ENCODE assay signal across 10 cellular contexts in genomic region chr4:16893141-16893571, GRCh38. TPM values are rescaled to one million over a fixed set of nuclear protein-coding genes. Genes with fewer than 3 reads are reported as not detected.
DNase-seq lines count a peak whose midpoint lies in the region; ATAC-seq lines count a peak whose summit lies in the region.
"Had no signal": no experiment of that assay in that cellular context is flagged by ENCODE, and none has a peak within 500 bp of the region (broad histone marks: within the 10 kb centered on the region; RNA-seq: fewer than 3 reads in every experiment).

No MANE protein-coding gene starts in this region.

- H3K4me2 ChIP-seq in GM23248 (ENCODE audit: unreplicated experiment) = peak overlapping the region; percentile 99

- H2AFZ ChIP-seq in ACC112 (ENCODE audit: low read length, unreplicated experiment) (peak overlapping the region; percentile 91), GM23248 (peak overlapping the region; percentile 77)

- H3K79me2 ChIP-seq in ACC112 (ENCODE audit: control insufficient read depth, insufficient read depth, low read length, unreplicated experiment) = no peaks in the 10 kb centered on the region
- H3K79me2 ChIP-seq in GM23248 (ENCODE audit: insufficient read depth) = peaks cover 96% of the 10 kb centered on the region

- peak; percentile 42 for DNase-seq in GM23248
- DNase-seq in central memory CD8-positive, alpha-beta T cell (ENCODE audit: low spot score in 2 of 2) = no peak
- DNase-seq in naive B cell = no peak
- DNase-seq in activated effector memory CD4-positive, alpha-beta T cell treated with anti-CD3 and anti-CD28 coated beads, Interleukin-2, amount 50 U/mL, for 16 hours = no peak
- no peak for DNase-seq in head of caudate nucleus
- DNase-seq in HCEC 1CT = no peak
- DNase-seq: NCI-H2107 had no signal

- in situ Hi-C loops in GM23248 (cut with MboI) = no loop called here

- H4K20me1 ChIP-seq in GM23248 (ENCODE audit: insufficient read depth) = no peaks in the 10 kb centered on the region

- no peak for ATAC-seq in central memory CD8-positive, alpha-beta T cell (replicated peaks; ENCODE audit: extremely low read depth, poor library complexity, severe bottlenecking)
- ATAC-seq in naive B cell (ENCODE audit: low read depth in 2 of 2) (no peak), GM21576 (IDR thresholded peaks at IDR 0.05; ENCODE audit: unreplicated experiment) (no peak)

- peak overlapping the region; percentile 81 for H3K9ac ChIP-seq in GM23248

- H3K9me2 ChIP-seq in GM23248 (ENCODE audit: insufficient read depth) = no peaks in the 10 kb centered on the region

- H3K27ac ChIP-seq in ACC112 (ENCODE audit: low read depth, low read length) (peak overlapping the region; percentile 54), GM23248 (peak overlapping the region; percentile 82)
- H3K27ac ChIP-seq: thoracic aorta had no signal

- peaks cover 48% of the 10 kb centered on the region for H3K4me1 Mint-ChIP-seq in central memory CD8-positive, alpha-beta T cell
- peaks cover 0 to 19% (median 13%) of the 10 kb centered on the region in 3 donors for H3K4me1 Mint-ChIP-seq in naive B cell

- no peaks in the 10 kb centered on the region for H3K27me3 Mint-ChIP-seq in central memory CD8-positive, alpha-beta T cell
- peaks cover 0 to 14% (median 6%) of the 10 kb centered on the region in 3 donors for H3K27me3 Mint-ChIP-seq in naive B cell

- peaks cover 51% of the 10 kb centered on the region for H3F3A ChIP-seq in GM23248 (ENCODE audit: insufficient read depth)

- H3K36me3 ChIP-seq in ACC112 (ENCODE audit: insufficient read depth, low read length) (no peaks in the 10 kb centered on the region), GM23248 (ENCODE audit: low read depth) (peaks cover 5% of the 10 kb centered on the region; the same call in 1 of the 2 replicates)
- H3K36me3 ChIP-seq: thoracic aorta had no signal

- peak overlapping the region; percentile 66 for H3K4me3 ChIP-seq in ACC112 (ENCODE audit: low read depth, low read length)
- H3K4me3 ChIP-seq in GM23248 = peak overlapping the region; percentile 88
- H3K4me3 ChIP-seq: thoracic aorta had no signal

- H3K9me3 Mint-ChIP-seq in central memory CD8-positive, alpha-beta T cell = no peaks in the 10 kb centered on the region
- H3K9me3 Mint-ChIP-seq in naive B cell = peaks cover 0 to 6% (median 0%) of the 10 kb centered on the region in 7 donors

- peaks cover 5% of the 10 kb centered on the region for H3K36me3 Mint-ChIP-seq in central memory CD8-positive, alpha-beta T cell (ENCODE audit: insufficient read depth)
- H3K36me3 Mint-ChIP-seq in naive B cell = no peaks in the 10 kb centered on the region

- H3K27me3 ChIP-seq in ACC112 (ENCODE audit: insufficient read depth, low read length) = no peaks in the 10 kb centered on the region
- no peaks in the 10 kb centered on the region for H3K27me3 ChIP-seq in GM23248 (replicated peaks; ENCODE audit: insufficient read depth)

- no peaks in the 10 kb centered on the region for H3K9me3 ChIP-seq in GM23248 (ENCODE audit: low read depth)
- H3K9me3 ChIP-seq: thoracic aorta had no signal

- peak overlapping the region; percentile 46 for H3K4me3 Mint-ChIP-seq in central memory CD8-positive, alpha-beta T cell
- peak overlapping the region in 3 of 8 donors; percentile 49 to 66 (median 56) for H3K4me3 Mint-ChIP-seq in naive B cell

- peaks cover 30% of the 10 kb centered on the region for H3K4me1 ChIP-seq in ACC112 (ENCODE audit: control insufficient read depth, insufficient read depth, low read length, unreplicated experiment)
- peaks cover 38% of the 10 kb centered on the region for H3K4me1 ChIP-seq in GM23248 (ENCODE audit: insufficient read depth)

- 3 to 6% methylated on average over 1 of the region's 1 CpG for WGBS in GM23248 (ENCODE audit: low coverage in 1 of 2, low lambda C conversion rate in 2 of 2, missing lambda C conversion rate in 2 of 2), 2 experiments

- intact Hi-C loops in head of caudate nucleus (cut with DNase I) = no loop called here

- H3K27ac Mint-ChIP-seq in central memory CD8-positive, alpha-beta T cell (ENCODE audit: low read depth) = peak overlapping the region; percentile 53
- H3K27ac Mint-ChIP-seq in naive B cell = peak overlapping the region in 4 of 6 donors; percentile 11 to 45 (median 34)

RNA-seq across cellular contexts. Expression of gene LDB2, which starts 5.3 kb away (rescaled TPM):
- total RNA-seq in GM23248 (2014; rRNA removed; shearing (Covaris generic)) = 76.6 and 79.7 TPM in 2 replicates
- polyA plus RNA-seq in GM23248 (2016; fragmentation: Nextera tagmentation; extraction: Ambion mirVana) (48.6 and 52.8 TPM in 2 replicates), naive B cell (ENCODE audit: low read depth in 6 of 6) (not detected)

Comparison
In these comparisons a context has a peak if more than half of its experiments do, and no peak if none do; other contexts are left out.
1. RNA of gene LDB2, which starts 5.3 kb away (polyA plus RNA-seq): 48.6 to 52.8 TPM in GM23248; not detected in naive B cell; every median in the first group is over 10 times any median in the second.